11 cellular contexts compared by ENCODE assay signal in the genomic region with DNA sequence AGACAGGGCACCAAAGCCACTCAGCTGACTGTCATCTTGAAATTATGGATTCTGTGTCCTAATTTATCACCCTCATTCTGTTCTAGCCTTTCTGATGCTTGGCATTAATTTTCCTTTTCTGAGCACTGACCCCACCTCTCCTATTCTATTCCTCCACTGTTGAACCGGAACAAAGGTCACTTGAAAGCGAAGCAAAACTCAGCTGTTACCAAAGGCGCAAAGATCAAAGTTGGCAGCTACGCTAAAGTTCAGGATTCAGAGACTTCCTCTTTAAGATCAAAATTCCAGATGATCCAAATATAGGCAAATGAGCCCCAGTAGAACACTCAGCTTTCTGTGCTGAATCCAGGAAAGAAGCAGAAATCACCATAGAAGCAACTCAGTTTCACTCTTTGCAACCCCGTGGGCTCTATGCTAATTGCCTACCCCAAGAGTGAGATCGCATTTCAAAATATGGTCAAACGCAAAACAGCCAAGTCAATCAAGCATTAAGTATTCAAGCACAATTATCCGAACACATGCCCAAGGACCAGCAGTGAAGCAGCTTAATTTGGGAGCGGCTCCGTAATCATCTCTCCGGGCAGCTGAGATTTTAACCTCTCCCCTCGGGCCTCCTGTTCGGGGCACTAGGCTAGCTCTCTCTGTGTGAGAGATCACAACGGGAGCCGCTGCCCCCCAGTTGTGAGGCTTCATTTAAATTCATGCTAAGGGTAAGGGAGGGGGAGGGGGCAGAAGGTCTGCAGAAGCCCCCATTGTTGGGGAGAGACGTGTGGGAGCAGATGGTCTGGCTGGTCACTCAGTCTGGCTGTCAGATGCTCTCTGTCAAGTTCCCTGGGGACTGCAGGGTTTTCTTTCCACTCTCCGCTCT.
A peak's percentile ranks its signal among the peaks of the same experiment; 100 is the strongest.
DNase-seq lines count a peak whose midpoint lies in the region; ATAC-seq and TF ChIP-seq lines count a peak whose summit lies in the region.
"Had no signal": no experiment of that assay in that cellular context is flagged by ENCODE, and none has a peak within 500 bp of the region (broad histone marks: within the 10 kb centered on the region; RNA-seq: fewer than 3 reads in every experiment).

No MANE protein-coding gene starts in this region.

- peak overlapping the region in 4 of 10 donors; percentile 14 to 50 (median 27) for H3K4me3 Mint-ChIP-seq in naive thymus-derived CD4-positive, alpha-beta T cell

- H3K27ac Mint-ChIP-seq in naive thymus-derived CD4-positive, alpha-beta T cell: no peak overlapping the region

- peak overlapping the region; percentile 62 for H3K4me3 ChIP-seq in coronary artery
- H3K4me3 ChIP-seq in lower lobe of right lung: peak overlapping the region; percentile 24
- peak overlapping the region; percentile 50 for H3K4me3 ChIP-seq in thoracic aorta
- H3K4me3 ChIP-seq in naive thymus-derived CD4-positive, alpha-beta T cell (ENCODE audit: low read length): no peak overlapping the region

- H3K9me3 ChIP-seq in lower lobe of right lung: no peaks in the 10 kb centered on the region
- no peaks in the 10 kb centered on the region for H3K9me3 ChIP-seq in thoracic aorta
- no peaks in the 10 kb centered on the region for H3K9me3 ChIP-seq in naive thymus-derived CD4-positive, alpha-beta T cell (ENCODE audit: control insufficient read depth in 2 of 3, low read length in 3 of 3)
- H3K9me3 ChIP-seq: stomach had no signal

- peaks cover 0 to 7% (median 0%) of the 10 kb centered on the region in 7 donors for H3K4me1 Mint-ChIP-seq in naive thymus-derived CD4-positive, alpha-beta T cell

- H3K36me3 Mint-ChIP-seq in naive thymus-derived CD4-positive, alpha-beta T cell: no peaks in the 10 kb centered on the region

- H3K27ac ChIP-seq in coronary artery (no peak overlapping the region), lower lobe of right lung (no peak overlapping the region), thoracic aorta (no peak overlapping the region)
- H3K27ac ChIP-seq in naive thymus-derived CD4-positive, alpha-beta T cell (ENCODE audit: low read depth, low read length): no peak overlapping the region
- H3K27ac ChIP-seq: 22Rv1, stomach had no signal

- peaks cover 0 to 16% (median 5%) of the 10 kb centered on the region in 11 donors for H3K9me3 Mint-ChIP-seq in naive thymus-derived CD4-positive, alpha-beta T cell

- H3K4me1 ChIP-seq in lower lobe of right lung (no peaks in the 10 kb centered on the region), thoracic aorta (ENCODE audit: control insufficient read depth in 1 of 2, low read depth in 2 of 2) (no peaks in the 10 kb centered on the region)
- H3K4me1 ChIP-seq in naive thymus-derived CD4-positive, alpha-beta T cell (ENCODE audit: control insufficient read depth in 2 of 2, insufficient read depth in 2 of 2, low read length in 2 of 2): no peaks in the 10 kb centered on the region

- H3K27me3 ChIP-seq in lower lobe of right lung (ENCODE audit: low read depth): no peaks in the 10 kb centered on the region
- H3K27me3 ChIP-seq in thoracic aorta (replicated peaks; ENCODE audit: insufficient read depth): no peaks in the 10 kb centered on the region
- H3K27me3 ChIP-seq in naive thymus-derived CD4-positive, alpha-beta T cell (ENCODE audit: control insufficient read depth in 2 of 2, insufficient read depth in 2 of 2, low read length in 2 of 2): no peaks in the 10 kb centered on the region

- H3K27me3 Mint-ChIP-seq in naive thymus-derived CD4-positive, alpha-beta T cell: peaks cover 5 to 18% (median 17%) of the 10 kb centered on the region in 5 donors

- DNase-seq in NCI-H1417 (lab: John Stamatoyannopoulos, UW) (peak in 2 of 3 experiments; percentile 37 to 62), NCI-H1417 treated with DMSO at 0.1 percent for 48 hours (lab: John Stamatoyannopoulos, UW) (no peak), coronary artery (ENCODE audit: low spot score) (no peak), lower lobe of right lung (no peak), thoracic aorta (ENCODE audit: low spot score) (no peak), amniotic stem cell (lab: John Stamatoyannopoulos, UW) (no peak)
- no peak for DNase-seq in naive thymus-derived CD4-positive, alpha-beta T cell
- no peak for DNase-seq in stimulated activated CD4-positive, alpha-beta T cell treated with anti-CD3 and anti-CD28 coated beads, Interleukin-2, amount 100 ng/mL, for 48 hours
- DNase-seq: PC-3, stomach had no signal

- intact Hi-C loops in lower lobe of right lung (cut with DNase I): no loop called here
- intact Hi-C loops in naive thymus-derived CD4-positive, alpha-beta T cell (cut with micrococcal nuclease): no loop called here

- TF ChIP-seq CTCF in coronary artery (IDR thresholded peaks at IDR 0.05) (no peak), lower lobe of right lung (IDR thresholded peaks at IDR 0.05) (no peak), thoracic aorta (IDR thresholded peaks at IDR 0.05) (no peak)

- CTCF ChIA-PET in naive thymus-derived CD4-positive, alpha-beta T cell (lab: Charles Lee): no interaction called here

- no peak for ATAC-seq in lower lobe of right lung
- ATAC-seq in thoracic aorta (ENCODE audit: insufficient number of reproducible peaks, low FRiP score, low read depth): no peak
- no peak for ATAC-seq in naive thymus-derived CD4-positive, alpha-beta T cell
- ATAC-seq: PC-3 had no signal

- POLR2A ChIA-PET in naive thymus-derived CD4-positive, alpha-beta T cell (lab: Charles Lee): no interaction called here

- H3K36me3 ChIP-seq in lower lobe of right lung (no peaks in the 10 kb centered on the region), thoracic aorta (no peaks in the 10 kb centered on the region)
- H3K36me3 ChIP-seq in naive thymus-derived CD4-positive, alpha-beta T cell (ENCODE audit: control insufficient read depth in 2 of 3, insufficient read depth in 3 of 3, low read length in 3 of 3): no peaks in the 10 kb centered on the region
- H3K36me3 ChIP-seq: stomach had no signal

Comparison
In these comparisons a context has a peak if more than half of its experiments do, and no peak if none do; other contexts are left out.
1. DNase-seq: peak in NCI-H1417 (2 of 3); none in NCI-H1417 treated with DMSO at 0.1 percent for 48 hours (single experiment), coronary artery (single experiment), lower lobe of right lung (single experiment), thoracic aorta (single experiment), naive thymus-derived CD4-positive, alpha-beta T cell (0 of 9), stimulated activated CD4-positive, alpha-beta T cell treated with anti-CD3 and anti-CD28 coated beads, Interleukin-2, amount 100 ng/mL, for 48 hours (0 of 2) and amniotic stem cell (single experiment).